ENCODE assay signal across 8 cellular contexts in the genomic region with DNA sequence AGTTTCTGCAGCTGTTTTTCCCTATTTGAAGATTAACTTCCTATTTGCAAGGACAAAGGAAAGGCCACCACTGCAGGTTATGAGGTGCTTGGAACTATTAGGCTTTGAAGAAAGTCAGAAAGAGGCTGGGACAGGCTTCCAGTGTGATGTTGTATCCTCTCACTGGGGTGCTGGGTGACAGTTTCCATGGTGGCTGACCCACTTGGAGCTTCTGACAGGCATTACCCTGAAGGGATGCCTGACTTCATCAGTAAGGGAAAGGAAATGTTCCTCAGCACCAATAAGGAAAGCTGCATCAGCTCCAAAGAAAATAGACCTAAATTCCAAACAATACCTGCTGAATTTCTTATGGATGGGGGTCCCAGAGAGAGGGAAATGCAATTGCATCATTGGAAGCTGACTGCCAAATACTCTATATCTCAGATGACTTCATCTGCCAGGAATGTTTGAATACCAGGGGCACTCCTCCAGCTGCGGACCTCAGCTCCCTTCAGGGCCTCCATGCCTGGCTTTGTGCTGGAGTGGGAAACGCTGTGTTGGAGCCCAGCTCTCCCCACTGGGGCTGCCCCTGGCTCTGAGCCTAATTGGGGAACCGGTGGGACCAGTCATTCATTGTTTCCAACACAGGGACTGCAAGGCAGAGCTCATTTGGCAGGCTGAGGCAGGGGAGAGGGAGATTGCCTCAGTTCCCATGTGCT.
DNase-seq lines count a peak whose midpoint lies in the region; ATAC-seq and TF ChIP-seq lines count a peak whose summit lies in the region.

No MANE protein-coding gene starts in this region.

- BruUV-seq in MCF 10A (replicated peaks; lab: Mats Ljungman, UMichigan): no TSS peak

- no peaks in the 10 kb centered on the region for H3K9me3 Mint-ChIP-seq in MCF 10A (ENCODE audit: unreplicated experiment)
- no peaks in the 10 kb centered on the region for H3K9me3 Mint-ChIP-seq in stimulated activated effector memory CD8-positive, alpha-beta T cell treated with anti-CD3 and anti-CD28 coated beads, Interleukin-12 subunit alpha, Interleukin-12 subunit beta, amount 100 ng/mL, for 72 hours

- H3K36me3 Mint-ChIP-seq in MCF 10A (ENCODE audit: insufficient read depth, unreplicated experiment): no peaks in the 10 kb centered on the region
- H3K36me3 Mint-ChIP-seq in stimulated activated effector memory CD8-positive, alpha-beta T cell treated with anti-CD3 and anti-CD28 coated beads, Interleukin-12 subunit alpha, Interleukin-12 subunit beta, amount 100 ng/mL, for 72 hours: no peaks in the 10 kb centered on the region

- H3K4me3 Mint-ChIP-seq in MCF 10A (ENCODE audit: unreplicated experiment): no peak overlapping the region
- H3K4me3 Mint-ChIP-seq in stimulated activated effector memory CD8-positive, alpha-beta T cell treated with anti-CD3 and anti-CD28 coated beads, Interleukin-12 subunit alpha, Interleukin-12 subunit beta, amount 100 ng/mL, for 72 hours: no peak overlapping the region

- TF ChIP-seq CTCF in MCF 10A (IDR thresholded peaks at IDR 0.05; ENCODE audit: unreplicated experiment) (no peak), kidney epithelial cell (IDR thresholded peaks at IDR 0.05; ENCODE audit: insufficient read depth, low read length, poor library complexity, severe bottlenecking) (no peak), transverse colon (IDR thresholded peaks at IDR 0.05) (no peak)

- POLR2A ChIA-PET in MCF 10A (lab: Yijun Ruan, JAX): interaction anchor here (0.5 to 1.3 kb wide), 5 partner anchors 9 to 397 kb away, joined by 3 to 8 read pairs (median 3); no protein-coding TSS in a partner anchor

- no peak for ATAC-seq in HG03469 (IDR thresholded peaks at IDR 0.05; ENCODE audit: unreplicated experiment)
- ATAC-seq in HG03135 (IDR thresholded peaks at IDR 0.05; ENCODE audit: unreplicated experiment): no peak
- ATAC-seq in HG02938 (IDR thresholded peaks at IDR 0.05; ENCODE audit: unreplicated experiment): no peak
- ATAC-seq in stimulated activated effector memory CD8-positive, alpha-beta T cell treated with anti-CD3 and anti-CD28 coated beads, Interleukin-12 subunit alpha, Interleukin-12 subunit beta, amount 100 ng/mL, for 72 hours: no peak

- CTCF ChIA-PET in MCF 10A (lab: Yijun Ruan, JAX): interaction anchor here (0.8 to 1.9 kb wide), 4 partner anchors 11 to 247 kb away, joined by 3 to 6 read pairs (median 5); no protein-coding TSS in a partner anchor

- H3K4me3 ChIP-seq in HUES48 (ENCODE audit: low read depth, low read length) (no peak overlapping the region), kidney epithelial cell (ENCODE audit: low read depth, low read length) (no peak overlapping the region), transverse colon (no peak overlapping the region)

- no peak overlapping the region for H3K27ac Mint-ChIP-seq in MCF 10A (ENCODE audit: low read depth, unreplicated experiment)
- no peak overlapping the region for H3K27ac Mint-ChIP-seq in stimulated activated effector memory CD8-positive, alpha-beta T cell treated with anti-CD3 and anti-CD28 coated beads, Interleukin-12 subunit alpha, Interleukin-12 subunit beta, amount 100 ng/mL, for 72 hours

- H3K9ac ChIP-seq in HUES48 (ENCODE audit: low read depth, low read length): no peak overlapping the region

- WGBS in transverse colon (ENCODE audit: low coverage in 1 of 2), 2 donors: 20 to 44% methylated on average over 1 to 3 of the region's 3 CpGs

- DNase-seq in MCF 10A (ENCODE audit: unreplicated experiment) (peak; percentile 83), kidney epithelial cell (ENCODE audit: low read depth) (peak; percentile 67), transverse colon (no peak)
- no peak for DNase-seq in stimulated activated effector memory CD8-positive, alpha-beta T cell treated with anti-CD3 and anti-CD28 coated beads, Interleukin-12 subunit alpha, Interleukin-12 subunit beta, amount 100 ng/mL, for 72 hours (ENCODE audit: low spot score in 2 of 2)

- H3K27ac ChIP-seq in HUES48 (ENCODE audit: low read depth, low read length): peak overlapping the region; percentile 55
- H3K27ac ChIP-seq in transverse colon: peak overlapping the region in 3 of 4 donors; percentile 10 to 34 (median 12)

- TF ChIP-seq EP300 in transverse colon (IDR thresholded peaks at IDR 0.05; ENCODE audit: low read depth): no peak

- intact Hi-C loops in MCF 10A (cut with micrococcal nuclease) (no loop called here), transverse colon (cut with DNase I; ENCODE audit: low total_unique reads) (no loop called here)

- H3K9me3 ChIP-seq in HUES48 (ENCODE audit: control insufficient read depth, insufficient read depth, low read length) (no peaks in the 10 kb centered on the region), transverse colon (no peaks in the 10 kb centered on the region)

- no peaks in the 10 kb centered on the region for H3K36me3 ChIP-seq in HUES48 (ENCODE audit: control insufficient read depth, insufficient read depth, low read length)
- no peaks in the 10 kb centered on the region for H3K36me3 ChIP-seq in kidney epithelial cell (ENCODE audit: control insufficient read depth, insufficient read depth, low read length)
- H3K36me3 ChIP-seq in transverse colon: peaks cover 0 to 3% (median 0%) of the 10 kb centered on the region in 4 donors

- no peaks in the 10 kb centered on the region for H3K27me3 Mint-ChIP-seq in MCF 10A (ENCODE audit: insufficient read depth, unreplicated experiment)

- no peak for TF ChIP-seq POLR2A in transverse colon (IDR thresholded peaks at IDR 0.05)

- no peaks in the 10 kb centered on the region for H3K27me3 ChIP-seq in HUES48 (ENCODE audit: control insufficient read depth, insufficient read depth, low read length)
- no peaks in the 10 kb centered on the region for H3K27me3 ChIP-seq in kidney epithelial cell (ENCODE audit: control insufficient read depth, insufficient read depth, low read length)
- no peaks in the 10 kb centered on the region for H3K27me3 ChIP-seq in transverse colon

- H3K4me1 ChIP-seq in HUES48 (ENCODE audit: control insufficient read depth, insufficient read depth, low read length) (peaks cover 13% of the 10 kb centered on the region), transverse colon (peaks cover 0 to 26% (median 2%) of the 10 kb centered on the region in 4 donors)

- in situ Hi-C loops in transverse colon (cut with MboI; ENCODE audit: low pct_ligation_motif_present in 1 of 4, low pct_unique_long_range_greater_than_20kb in 1 of 4, low sequenced_read_pairs in 3 of 4): no loop called here

- H3K4me1 Mint-ChIP-seq in MCF 10A (ENCODE audit: insufficient read depth, unreplicated experiment): peaks cover 19% of the 10 kb centered on the region
- H3K4me1 Mint-ChIP-seq in stimulated activated effector memory CD8-positive, alpha-beta T cell treated with anti-CD3 and anti-CD28 coated beads, Interleukin-12 subunit alpha, Interleukin-12 subunit beta, amount 100 ng/mL, for 72 hours: no peaks in the 10 kb centered on the region

Comparison
In these comparisons a context has a peak if more than half of its experiments do, and no peak if none do; other contexts are left out.
1. DNase-seq: peak in MCF 10A (single experiment) and kidney epithelial cell (single experiment); none in transverse colon (single experiment) and stimulated activated effector memory CD8-positive, alpha-beta T cell treated with anti-CD3 and anti-CD28 coated beads, Interleukin-12 subunit alpha, Interleukin-12 subunit beta, amount 100 ng/mL, for 72 hours (0 of 2).